In the genomic region with DNA sequence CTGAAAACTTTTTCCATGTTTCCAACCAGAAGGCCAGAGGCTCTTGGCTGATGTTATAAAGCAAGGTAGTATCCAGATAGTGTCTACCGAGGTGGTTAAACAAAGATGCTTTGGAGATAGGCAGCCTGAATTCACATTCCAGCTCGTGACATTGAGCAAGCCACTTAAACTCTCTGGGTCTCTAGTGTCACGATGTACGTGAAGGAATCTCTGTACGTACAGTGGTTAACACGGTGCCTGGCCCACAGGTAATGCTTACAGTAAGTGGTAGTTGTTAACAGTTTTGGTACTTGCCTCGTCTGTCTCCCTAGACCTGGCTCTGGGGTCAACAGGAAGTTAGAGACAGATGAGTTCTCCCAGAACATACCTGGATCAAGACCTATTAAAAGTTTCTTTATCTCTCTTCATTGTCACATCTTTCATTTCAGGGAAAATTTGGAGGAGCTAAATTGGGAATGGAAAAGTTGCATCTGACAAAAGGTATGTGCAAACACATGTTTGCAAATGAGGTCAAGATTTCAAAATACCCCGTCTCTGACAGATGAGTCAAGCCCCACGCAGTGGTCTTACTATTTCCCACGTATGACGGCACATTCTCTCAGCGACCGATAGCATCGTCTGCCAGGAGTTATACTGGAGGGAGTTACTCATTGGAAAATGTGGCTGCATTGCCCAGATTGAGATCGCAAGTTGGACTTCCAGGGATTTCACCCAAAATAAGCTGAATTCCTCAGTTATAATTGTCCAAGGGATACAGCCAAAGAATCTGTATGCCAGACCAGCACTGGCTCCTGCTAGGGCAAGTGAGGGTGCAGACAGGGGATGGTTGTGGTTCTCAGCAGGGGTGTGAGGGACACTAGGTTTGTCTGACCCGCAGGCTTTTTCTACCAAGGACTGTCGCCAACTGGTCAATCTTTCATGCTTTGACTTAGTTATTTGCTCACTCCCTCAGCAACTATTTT, we compare ENCODE assay signal across 13 cellular contexts. TPM values are rescaled to one million over a fixed set of nuclear protein-coding genes. Genes with fewer than 3 reads are reported as not detected.
DNase-seq lines count a peak whose midpoint lies in the region; ATAC-seq, FAIRE-seq and TF ChIP-seq lines count a peak whose summit lies in the region.
"Had no signal": no experiment of that assay in that cellular context is flagged by ENCODE, and none has a peak within 500 bp of the region (broad histone marks: within the 10 kb centered on the region; RNA-seq: fewer than 3 reads in every experiment).

No MANE protein-coding gene starts in this region.

- intact Hi-C loops in HepG2 (cut with micrococcal nuclease; ENCODE audit: unreplicated experiment) = loop anchor here (10.0 kb wide), 1 partner anchor 75 kb away; no protein-coding TSS in a partner anchor
- intact Hi-C loops in right lobe of liver (cut with DNase I) = no loop called here
- intact Hi-C loops in body of pancreas (cut with DNase I) = no loop called here

- TF ChIP-seq EP300 in HepG2 (IDR thresholded peaks at IDR 0.05; ENCODE audit: low read depth in 2 of 2, low read length in 2 of 2) (no peak), HepG2 (CRISPR knock-in tag; IDR thresholded peaks at IDR 0.05; ENCODE audit: borderline replicate concordance) (no peak)

- CTCF ChIA-PET in HepG2 (lab: Yijun Ruan, JAX; ENCODE audit: low intra/inter-chr PET ratio, low total read pairs) = no interaction called here

- no peak overlapping the region for H3K27ac ChIP-seq in HepG2 (ENCODE audit: extremely low read length, insufficient read depth, low read length)
- no peak overlapping the region for H3K27ac ChIP-seq in right lobe of liver
- no peak overlapping the region for H3K27ac ChIP-seq in body of pancreas
- H3K27ac ChIP-seq: SK-N-MC had no signal

- WGBS in HepG2 (ENCODE audit: low lambda C conversion rate) = 10% methylated on average over 17 of the region's 17 CpGs
- 71% methylated on average over 13 of the region's 17 CpGs for WGBS in right lobe of liver (ENCODE audit: insufficient coverage, low coverage, low lambda C conversion rate, missing lambda C conversion rate)
- WGBS in body of pancreas, 2 donors = 67% methylated on average over 16 to 17 of the region's 17 CpGs

- TF ChIP-seq POLR2A in HepG2 (IDR thresholded peaks at IDR 0.05; ENCODE audit: insufficient read depth in 1 of 2, low read depth in 2 of 2, low read length in 2 of 2) (no peak), right lobe of liver (IDR thresholded peaks at IDR 0.05) (no peak), body of pancreas (IDR thresholded peaks at IDR 0.05) (no peak)

- ATAC-seq in HepG2 (peak; percentile 41; the same call in 2 of the 3 replicates), right lobe of liver (no peak), body of pancreas (peak; percentile 45), GM21576 (IDR thresholded peaks at IDR 0.05; ENCODE audit: unreplicated experiment) (no peak), GM21529 (IDR thresholded peaks at IDR 0.05; ENCODE audit: unreplicated experiment) (no peak), HG03025 (IDR thresholded peaks at IDR 0.05; ENCODE audit: low FRiP score, unreplicated experiment) (no peak), HG02571 (IDR thresholded peaks at IDR 0.05; ENCODE audit: unreplicated experiment) (no peak)

- no peak for TF ChIP-seq RAD21 in HepG2 (CRISPR knock-in tag; IDR thresholded peaks at IDR 0.05)

- no peaks in the 10 kb centered on the region for H3K79me2 ChIP-seq in HepG2 (ENCODE audit: insufficient read depth, low read length)

- FAIRE-seq in HepG2 (lab: Jason Lieb, UNC) = no peak

- no TSS peak for BruUV-seq in HepG2 (replicated peaks; lab: Mats Ljungman, UMichigan)

- in situ Hi-C loops in HepG2 (cut with HindIII; ENCODE audit: extremely low pct_ligation_motif_present, low pct_unique_long_range_greater_than_20kb) = no loop called here

- H3K36me3 ChIP-seq in HepG2 (replicated peaks in 1 of 2; ENCODE audit: control insufficient read depth in 1 of 2, insufficient read depth in 2 of 2, low read length in 2 of 2) (no peaks in the 10 kb centered on the region), right lobe of liver (no peaks in the 10 kb centered on the region), body of pancreas (replicated peaks in 1 of 2; ENCODE audit: insufficient read depth in 1 of 2, low read depth in 2 of 2) (no peaks in the 10 kb centered on the region)

- no peak overlapping the region for H2AFZ ChIP-seq in HepG2 (ENCODE audit: low read length)

- no peaks in the 10 kb centered on the region for H3K9me3 ChIP-seq in HepG2 (ENCODE audit: low read length)
- H3K9me3 ChIP-seq in right lobe of liver = no peaks in the 10 kb centered on the region
- no peaks in the 10 kb centered on the region for H3K9me3 ChIP-seq in body of pancreas

- H3K4me3 ChIP-seq in HepG2 (replicated peaks in 1 of 3; ENCODE audit: insufficient read depth in 1 of 3, low read depth in 2 of 3, low read length in 3 of 3) (no peak overlapping the region), right lobe of liver (no peak overlapping the region), body of pancreas (no peak overlapping the region)
- H3K4me3 ChIP-seq: SK-N-MC had no signal

- no peaks in the 10 kb centered on the region for H4K20me1 ChIP-seq in HepG2 (ENCODE audit: insufficient read depth, low read length)

- H3K4me2 ChIP-seq in HepG2 (ENCODE audit: low read depth, low read length) = peak overlapping the region; percentile 65

- POLR2A ChIA-PET in HepG2 (lab: Yijun Ruan, JAX) = interaction anchor here (4.3 kb wide), 1 partner anchor 18 kb away, joined by 17 read pairs; the partner anchor contains the start of gene MYH10

- TF ChIP-seq CTCF in HepG2 (CRISPR knock-in tag; IDR thresholded peaks at IDR 0.05) = no peak
- no peak for TF ChIP-seq CTCF in right lobe of liver (IDR thresholded peaks at IDR 0.05)
- no peak for TF ChIP-seq CTCF in body of pancreas (IDR thresholded peaks at IDR 0.05)

- H3K27me3 ChIP-seq in HepG2 (ENCODE audit: control insufficient read depth in 1 of 2, insufficient read depth in 2 of 2, low read length in 2 of 2) = no peaks in the 10 kb centered on the region
- H3K27me3 ChIP-seq in right lobe of liver = no peaks in the 10 kb centered on the region
- H3K27me3 ChIP-seq in body of pancreas = no peaks in the 10 kb centered on the region

- DNase-seq in HepG2 (ENCODE audit: low spot score) = no peak
- no peak for DNase-seq in right lobe of liver
- peak in 2 of 4 donors; percentile 24 to 26 for DNase-seq in body of pancreas
- peak; percentile 21 for DNase-seq in mucosa of gallbladder (ENCODE audit: low spot score)
- DNase-seq: activated B cell treated with CpG ODN at 0.5 μM for 24 hours, GDM1, Karpas-422, NCI-H2029 treated with DMSO at 0.1 percent for 48 hours had no signal

- H3K9ac ChIP-seq in HepG2 (ENCODE audit: insufficient read depth, low read depth, low read length) = peak overlapping the region; percentile 15; the same call in 1 of the 2 replicates

- H3K4me1 ChIP-seq in HepG2 (ENCODE audit: insufficient read depth, low read length) = peaks cover 61% of the 10 kb centered on the region
- H3K4me1 ChIP-seq in right lobe of liver = no peaks in the 10 kb centered on the region
- H3K4me1 ChIP-seq in body of pancreas = no peaks in the 10 kb centered on the region

TF ChIP-seq in HepG2, 621 proteins besides CTCF, POLR2A, EP300 and RAD21 (continues in another document):
- TF ChIP-seq ZNF232 (CRISPR knock-in tag; IDR thresholded peaks at IDR 0.05; ENCODE audit: borderline replicate concordance) (no peak), FOSL2 (CRISPR knock-in tag; IDR thresholded peaks at IDR 0.05) (peak; percentile 65), SAP130 (CRISPR knock-in tag; IDR thresholded peaks at IDR 0.05; ENCODE audit: low read depth) (0 out of 2 replicates have a peak, but pooled peaks have one; percentile 20)

RNA-seq across cellular contexts. Expression of gene MYH10, which starts 18.9 kb away (rescaled TPM):
- 68.6 and 122 TPM in 2 replicates for total RNA-seq in HepG2 (2016; rRNA removed; fragmentation: Illumina TruSeq; extraction: Trizol)
- 7.0 and 7.2 TPM in 2 replicates for total RNA-seq in HepG2 (2016; cell fraction: cytosol; rRNA removed; fragmentation: Illumina TruSeq; extraction: Trizol; ENCODE audit: low read depth)
- 66.9 and 98.1 TPM in 2 replicates for total RNA-seq in HepG2 (2016; cell fraction: insoluble cytoplasmic fraction; rRNA removed; fragmentation: Illumina TruSeq; extraction: Trizol)
- total RNA-seq in HepG2 (2016; cell fraction: membrane; rRNA removed; fragmentation: Illumina TruSeq; extraction: Trizol) = 17.3 and 21.2 TPM in 2 replicates
- 84.1 and 90.0 TPM in 2 replicates for total RNA-seq in HepG2 (2016; cell fraction: nucleus; rRNA removed; fragmentation: Illumina TruSeq; extraction: Trizol)
- 43.4 and 44.1 TPM in 2 replicates for polyA plus RNA-seq in HepG2 (2011; rRNA removed)
- polyA plus RNA-seq in HepG2 (2011; cell fraction: cytosol; rRNA removed) = 31.4 and 44.1 TPM in 2 replicates
- 74.1 and 125 TPM in 2 replicates for polyA plus RNA-seq in HepG2 (2011; cell fraction: nucleus; rRNA removed)
- polyA plus RNA-seq in HepG2 (2012) = 35.7 and 50.5 TPM in 2 replicates
- polyA plus RNA-seq in HepG2 (2016; cell fraction: cytosol; fragmentation: Illumina TruSeq; extraction: Trizol; ENCODE audit: low read depth) = 1.5 and 1.7 TPM in 2 replicates
- 46.3 and 57.7 TPM in 2 replicates for polyA plus RNA-seq in HepG2 (2016; cell fraction: insoluble cytoplasmic fraction; fragmentation: Illumina TruSeq; extraction: Trizol; ENCODE audit: low read depth)
- 3.8 and 4.4 TPM in 2 replicates for polyA plus RNA-seq in HepG2 (2016; cell fraction: membrane; fragmentation: Illumina TruSeq; extraction: Trizol; ENCODE audit: low read depth)
- polyA plus RNA-seq in HepG2 (2016; cell fraction: nucleus; fragmentation: Illumina TruSeq; extraction: Trizol; ENCODE audit: insufficient read depth, low read depth) = 88.3 and 89.7 TPM in 2 replicates
- 8.2 and 85.8 TPM in 2 replicates for polyA minus RNA-seq in HepG2 (2011; rRNA and poly(A)+ RNA removed; ENCODE audit: low replicate concordance)
- 60.2 and 68.5 TPM in 2 replicates for polyA minus RNA-seq in HepG2 (2011; cell fraction: cytosol; rRNA and poly(A)+ RNA removed)
- polyA minus RNA-seq in HepG2 (2011; cell fraction: nucleus; rRNA and poly(A)+ RNA removed) = 127 and 140 TPM in 2 replicates
- 10 to 100 TPM; 19.8 to 32.9 (median 24.3) TPM for total RNA-seq in right lobe of liver
- total RNA-seq in body of pancreas = 10 to 100 TPM; 23.3 to 30.3 TPM
- 104 TPM for total RNA-seq in mucosa of gallbladder

Comparison
In these comparisons a context has a peak if more than half of its experiments do, and no peak if none do; other contexts are left out.
1. ATAC-seq: peak in HepG2 (single experiment) and body of pancreas (single experiment); none in right lobe of liver (0 of 4), GM21576 (single experiment), GM21529 (single experiment), HG03025 (single experiment) and HG02571 (single experiment).